1 cellular context compared by ENCODE assay signal in genomic region chr6:155444120-155444917, GRCh38.
TF ChIP-seq lines count a peak whose summit lies in the region.

No MANE protein-coding gene starts in this region.

TF ChIP-seq in HepG2, 621 proteins besides CTCF, POLR2A, EP300 and RAD21 (continued from another document and continues in another):
- TF ChIP-seq THAP9 (CRISPR knock-in tag; IDR thresholded peaks at IDR 0.05; ENCODE audit: borderline replicate concordance): no peak
- TF ChIP-seq POLR2AphosphoS5 (IDR thresholded peaks at IDR 0.05; ENCODE audit: low read depth, low read length): peak; percentile 39; the same call in 1 of the 2 replicates
- peak; percentile 83 for TF ChIP-seq RARA (CRISPR knock-in tag; IDR thresholded peaks at IDR 0.05)
- peak; percentile 59; the same call in 1 of the 2 replicates for TF ChIP-seq FOSL1 (CRISPR knock-in tag; IDR thresholded peaks at IDR 0.05; ENCODE audit: borderline replicate concordance)
- TF ChIP-seq ZNF383 (CRISPR knock-in tag; IDR thresholded peaks at IDR 0.05; ENCODE audit: borderline replicate concordance): no peak
- no peak for TF ChIP-seq TGIF2 (CRISPR knock-in tag; IDR thresholded peaks at IDR 0.05)
- TF ChIP-seq ZNF333 (CRISPR knock-in tag; IDR thresholded peaks at IDR 0.05; ENCODE audit: borderline replicate concordance): no peak
- TF ChIP-seq MEF2D (CRISPR knock-in tag; IDR thresholded peaks at IDR 0.05): peak; percentile 82
- no peak for TF ChIP-seq MLLT10 (CRISPR knock-in tag; IDR thresholded peaks at IDR 0.05)
- peak; percentile 95 for TF ChIP-seq HMG20A (CRISPR knock-in tag; IDR thresholded peaks at IDR 0.05; ENCODE audit: borderline replicate concordance)
- TF ChIP-seq ZNF607 (CRISPR knock-in tag; IDR thresholded peaks at IDR 0.05; ENCODE audit: borderline replicate concordance): no peak
- peak; percentile 60; the same call in 1 of the 2 replicates for TF ChIP-seq PRDM15 (CRISPR knock-in tag; IDR thresholded peaks at IDR 0.05)
- TF ChIP-seq ZNF207 (IDR thresholded peaks at IDR 0.05; ENCODE audit: borderline replicate concordance): no peak
- no peak for TF ChIP-seq ZNF251 (CRISPR knock-in tag; IDR thresholded peaks at IDR 0.05)
- peak; percentile 44; the same call in 1 of the 2 replicates for TF ChIP-seq DMAP1 (CRISPR knock-in tag; IDR thresholded peaks at IDR 0.05)
- TF ChIP-seq KDM5B (CRISPR knock-in tag; IDR thresholded peaks at IDR 0.05; ENCODE audit: borderline replicate concordance): no peak
- peak; percentile 96 for TF ChIP-seq ATF2 (CRISPR knock-in tag; IDR thresholded peaks at IDR 0.05)
- no peak for TF ChIP-seq HIVEP1 (CRISPR knock-in tag; IDR thresholded peaks at IDR 0.05)
- no peak for TF ChIP-seq SRSF9 (IDR thresholded peaks at IDR 0.05; ENCODE audit: borderline replicate concordance, insufficient read depth, low read depth, low read length, poor library complexity, severe bottlenecking)
- TF ChIP-seq ZNF503 (CRISPR knock-in tag; IDR thresholded peaks at IDR 0.05): peak; percentile 83
- TF ChIP-seq REXO4 (CRISPR knock-in tag; IDR thresholded peaks at IDR 0.05; ENCODE audit: borderline replicate concordance): no peak
- TF ChIP-seq ZNF12 (CRISPR knock-in tag; IDR thresholded peaks at IDR 0.05): peak; percentile 56; the same call in 1 of the 2 replicates
- no peak for TF ChIP-seq SMARCC2 (IDR thresholded peaks at IDR 0.05)
- 0 out of 2 replicates have a peak, but pooled peaks have one; percentile 59 for TF ChIP-seq ARNTL (CRISPR knock-in tag; IDR thresholded peaks at IDR 0.05)
- TF ChIP-seq ZNF124 (CRISPR knock-in tag; IDR thresholded peaks at IDR 0.05): peak; percentile 68; the same call in 1 of the 2 replicates
- TF ChIP-seq ZNF234 (CRISPR knock-in tag; conservative IDR thresholded peaks at IDR 0.05): no peak
- TF ChIP-seq PTBP1 (IDR thresholded peaks at IDR 0.05; ENCODE audit: low read depth, low read length, poor library complexity, severe bottlenecking): no peak
- TF ChIP-seq CENPBD1 (CRISPR knock-in tag; IDR thresholded peaks at IDR 0.05; ENCODE audit: borderline replicate concordance, low read depth): no peak
- peak; percentile 76; the same call in 1 of the 2 replicates for TF ChIP-seq ZSCAN29 (CRISPR knock-in tag; conservative IDR thresholded peaks at IDR 0.05)
- TF ChIP-seq ZNF362 (CRISPR knock-in tag; IDR thresholded peaks at IDR 0.05; ENCODE audit: borderline replicate concordance): peak; percentile 57; the same call in 1 of the 2 replicates
- TF ChIP-seq ZBTB38 (CRISPR knock-in tag; IDR thresholded peaks at IDR 0.05): peak; percentile 62; the same call in 1 of the 2 replicates
- TF ChIP-seq ZNF430 (CRISPR knock-in tag; IDR thresholded peaks at IDR 0.05): no peak
- no peak for TF ChIP-seq GLI4 (CRISPR knock-in tag; IDR thresholded peaks at IDR 0.05; ENCODE audit: borderline replicate concordance)
- TF ChIP-seq ZNF33B (CRISPR knock-in tag; IDR thresholded peaks at IDR 0.05): no peak
- no peak for TF ChIP-seq ZNF776 (CRISPR knock-in tag; IDR thresholded peaks at IDR 0.05)
- TF ChIP-seq ZMAT3 (CRISPR knock-in tag; conservative IDR thresholded peaks at IDR 0.05): 0 out of 2 replicates have a peak, but pooled peaks have one; percentile 27
- TF ChIP-seq IRX3 (CRISPR knock-in tag; IDR thresholded peaks at IDR 0.05; ENCODE audit: borderline replicate concordance, low read depth): no peak
- TF ChIP-seq ZNF441 (CRISPR knock-in tag; IDR thresholded peaks at IDR 0.05; ENCODE audit: borderline replicate concordance): no peak
- peak; percentile 92 for TF ChIP-seq ZNF792 (CRISPR knock-in tag; IDR thresholded peaks at IDR 0.05)
- no peak for TF ChIP-seq ZNF263 (CRISPR knock-in tag; IDR thresholded peaks at IDR 0.05)
- TF ChIP-seq ZNF770 (CRISPR knock-in tag; IDR thresholded peaks at IDR 0.05): no peak
- no peak for TF ChIP-seq PAX8 (CRISPR knock-in tag; IDR thresholded peaks at IDR 0.05; ENCODE audit: borderline replicate concordance)
- no peak for TF ChIP-seq SMAD1 (CRISPR knock-in tag; IDR thresholded peaks at IDR 0.05; ENCODE audit: borderline replicate concordance, low read depth)
- no peak for TF ChIP-seq GMEB2 (CRISPR knock-in tag; IDR thresholded peaks at IDR 0.05; ENCODE audit: low read depth)
- no peak for TF ChIP-seq NFE2 (CRISPR knock-in tag; IDR thresholded peaks at IDR 0.05)
- TF ChIP-seq GPBP1L1 (CRISPR knock-in tag; IDR thresholded peaks at IDR 0.05): no peak
- no peak for TF ChIP-seq ZNF768 (CRISPR knock-in tag; IDR thresholded peaks at IDR 0.05)
- TF ChIP-seq ZNF557 (CRISPR knock-in tag; IDR thresholded peaks at IDR 0.05): no peak
- TF ChIP-seq HDAC6 (IDR thresholded peaks at IDR 0.05; ENCODE audit: low read depth, low read length): no peak
- no peak; the same call in 1 of the 2 replicates for TF ChIP-seq YEATS2 (CRISPR knock-in tag; IDR thresholded peaks at IDR 0.05; ENCODE audit: borderline replicate concordance)
- 0 out of 2 replicates have a peak, but pooled peaks have one; percentile 35 for TF ChIP-seq TCF7L2 (IDR thresholded peaks at IDR 0.05; ENCODE audit: low read depth, low read length)
